In genomic region chr7:138549082-138549481, GRCh38 we compare ENCODE assay signal across 19 cellular contexts.
DNase-seq lines count a peak whose midpoint lies in the region; ATAC-seq and TF ChIP-seq lines count a peak whose summit lies in the region.
"Had no signal": no experiment of that assay in that cellular context is flagged by ENCODE, and none has a peak within 500 bp of the region (broad histone marks: within the 10 kb centered on the region; RNA-seq: fewer than 3 reads in every experiment).

No MANE protein-coding gene starts in this region.

- no peaks in the 10 kb centered on the region for H4K20me1 ChIP-seq in OCI-LY3 (ENCODE audit: insufficient read depth, low read length)
- H4K20me1 ChIP-seq: BLaER1 had no signal

- no peak overlapping the region for H2BK15ac ChIP-seq in mesenchymal stem cell (ENCODE audit: low read depth, poor library complexity, severe bottlenecking)

- CTCF ChIA-PET in MCF 10A (lab: Yijun Ruan, JAX): interaction anchor here (0.6 kb wide), 2 partner anchors 106 to 387 kb away, joined by 3 to 5 read pairs; no protein-coding TSS in a partner anchor

- H3K79me2 ChIP-seq in OCI-LY3 (ENCODE audit: low read length): no peaks in the 10 kb centered on the region

- H3K4me3 ChIP-seq in breast epithelium: no peak overlapping the region
- H3K4me3 ChIP-seq in OCI-LY3 (ENCODE audit: low read length): no peak overlapping the region
- H3K4me3 ChIP-seq in epithelial cell of proximal tubule (ENCODE audit: low read depth, low read length): no peak overlapping the region
- no peak overlapping the region for H3K4me3 ChIP-seq in mesenchymal stem cell (ENCODE audit: insufficient read depth in 1 of 2, low read depth in 1 of 2, low read length in 2 of 2)
- H3K4me3 ChIP-seq: BLaER1, GM23248 had no signal

- no peaks in the 10 kb centered on the region for H3K4me1 Mint-ChIP-seq in MCF 10A (ENCODE audit: insufficient read depth, unreplicated experiment)
- H3K4me1 Mint-ChIP-seq in stimulated activated memory B cell treated with anti-CD40 and anti-IgM and Interleukin-4, amounts not matched to agents 10 μg/mL and 1 μg/mL and 100 μg/mL, for 72 hours: no peaks in the 10 kb centered on the region

- H3K9ac ChIP-seq in OCI-LY3 (ENCODE audit: low read length): no peak overlapping the region
- H3K9ac ChIP-seq in mesenchymal stem cell (ENCODE audit: low read length): no peak overlapping the region
- H3K9ac ChIP-seq: BLaER1, GM23248, KMS-11 had no signal

- DNase-seq in MCF 10A (ENCODE audit: unreplicated experiment) (peak; percentile 6), breast epithelium (ENCODE audit: low spot score in 2 of 2) (no peak), epithelial cell of proximal tubule (ENCODE audit: low read depth) (peak; percentile 33), mesenchymal stem cell (peak; percentile 27), epidermal melanocyte (ENCODE audit: insufficient read length, low spot score) (no peak)
- DNase-seq: CD8-positive, alpha-beta T cell; DMS79; GM23248; MM.1S; NCI-H1092 treated with DMSO at 0.1 percent for 48 hours; NCI-H2227 treated with DMSO at 0.1 percent for 48 hours; NCI-H524 had no signal

- H3K27me3 Mint-ChIP-seq in MCF 10A (ENCODE audit: insufficient read depth, unreplicated experiment): no peaks in the 10 kb centered on the region
- no peaks in the 10 kb centered on the region for H3K27me3 Mint-ChIP-seq in stimulated activated memory B cell treated with anti-CD40 and anti-IgM and Interleukin-4, amounts not matched to agents 10 μg/mL and 1 μg/mL and 100 μg/mL, for 72 hours

- no peak overlapping the region for H4K8ac ChIP-seq in mesenchymal stem cell (ENCODE audit: low read length)

- H2AK5ac ChIP-seq in mesenchymal stem cell (ENCODE audit: low read length, severe bottlenecking): no peak overlapping the region

- H2AFZ ChIP-seq in OCI-LY3 (ENCODE audit: low read depth, low read length): no peak overlapping the region
- H2AFZ ChIP-seq in mesenchymal stem cell (ENCODE audit: low read depth, low read length): no peak overlapping the region
- H2AFZ ChIP-seq: GM23248 had no signal

- peak overlapping the region; percentile 48 for H3K4me2 ChIP-seq in OCI-LY3 (ENCODE audit: low read length)
- no peak overlapping the region for H3K4me2 ChIP-seq in mesenchymal stem cell (ENCODE audit: low read length, poor library complexity, severe bottlenecking)
- H3K4me2 ChIP-seq: BLaER1, KMS-11 had no signal

- POLR2A ChIA-PET in MCF 10A (lab: Yijun Ruan, JAX): interaction anchor here (0.6 to 0.7 kb wide), 2 partner anchors 310 to 377 kb away, joined by 3 read pairs; no protein-coding TSS in a partner anchor

- no peak for TF ChIP-seq POLR2A in breast epithelium (IDR thresholded peaks at IDR 0.05)

- no peak overlapping the region for H3K4ac ChIP-seq in mesenchymal stem cell (ENCODE audit: low read depth in 1 of 2, low read length in 2 of 2)

- H3K4me1 ChIP-seq in breast epithelium: no peaks in the 10 kb centered on the region
- H3K4me1 ChIP-seq in OCI-LY3 (ENCODE audit: low read length): peaks cover 16% of the 10 kb centered on the region
- H3K4me1 ChIP-seq in mesenchymal stem cell (ENCODE audit: control insufficient read depth, insufficient read depth, low read depth, low read length): no peaks in the 10 kb centered on the region
- H3K4me1 ChIP-seq: BLaER1 had no signal

- BruUV-seq in MCF 10A (replicated peaks; lab: Mats Ljungman, UMichigan): no TSS peak

- H4K91ac ChIP-seq in mesenchymal stem cell (ENCODE audit: low read length): no peak overlapping the region

- H3K27ac ChIP-seq in breast epithelium: no peak overlapping the region
- H3K27ac ChIP-seq in OCI-LY3 (ENCODE audit: low read length): no peak overlapping the region
- no peak overlapping the region for H3K27ac ChIP-seq in mesenchymal stem cell (ENCODE audit: low read length, poor library complexity, severe bottlenecking)
- H3K27ac ChIP-seq: 22Rv1, BLaER1, GM23248, KMS-11 had no signal

- H3K9me3 Mint-ChIP-seq in MCF 10A (ENCODE audit: unreplicated experiment): peaks cover 9% of the 10 kb centered on the region
- H3K9me3 Mint-ChIP-seq in stimulated activated memory B cell treated with anti-CD40 and anti-IgM and Interleukin-4, amounts not matched to agents 10 μg/mL and 1 μg/mL and 100 μg/mL, for 72 hours: peaks cover 25% of the 10 kb centered on the region

- H3K23ac ChIP-seq in mesenchymal stem cell (ENCODE audit: low read length in 2 of 2): no peak overlapping the region

- WGBS in mesenchymal stem cell: 100% methylated on average over 1 of the region's 1 CpG

- ATAC-seq in stimulated activated memory B cell treated with anti-CD40 and anti-IgM and Interleukin-4, amounts not matched to agents 10 μg/mL and 1 μg/mL and 100 μg/mL, for 72 hours: no peak
- ATAC-seq in GM21423 (IDR thresholded peaks at IDR 0.05; ENCODE audit: unreplicated experiment): no peak
- ATAC-seq: CD8-positive, alpha-beta T cell; Panc1 had no signal

- intact Hi-C loops in MCF 10A (cut with micrococcal nuclease) (no loop called here), breast epithelium (cut with DNase I; ENCODE audit: low total_unique reads) (no loop called here)

- H2BK5ac ChIP-seq in mesenchymal stem cell (ENCODE audit: low read depth, low read length, poor library complexity, severe bottlenecking): no peak overlapping the region

- H3K36me3 Mint-ChIP-seq in MCF 10A (ENCODE audit: insufficient read depth, unreplicated experiment): peaks cover 29% of the 10 kb centered on the region
- peaks cover 92% of the 10 kb centered on the region for H3K36me3 Mint-ChIP-seq in stimulated activated memory B cell treated with anti-CD40 and anti-IgM and Interleukin-4, amounts not matched to agents 10 μg/mL and 1 μg/mL and 100 μg/mL, for 72 hours

- no peak overlapping the region for H2BK12ac ChIP-seq in mesenchymal stem cell (ENCODE audit: low read length in 2 of 2)

- no peaks in the 10 kb centered on the region for H3K27me3 ChIP-seq in breast epithelium
- no peaks in the 10 kb centered on the region for H3K27me3 ChIP-seq in OCI-LY3 (ENCODE audit: low read depth, low read length)
- no peaks in the 10 kb centered on the region for H3K27me3 ChIP-seq in mesenchymal stem cell (ENCODE audit: control insufficient read depth in 1 of 2, insufficient read depth in 1 of 2, low read length in 2 of 2)
- H3K27me3 ChIP-seq: BLaER1 had no signal

- peaks cover 19% of the 10 kb centered on the region for H3K36me3 ChIP-seq in breast epithelium
- peaks cover 39% of the 10 kb centered on the region for H3K36me3 ChIP-seq in OCI-LY3 (replicated peaks; ENCODE audit: low read depth, low read length)
- H3K36me3 ChIP-seq in mesenchymal stem cell (ENCODE audit: control insufficient read depth in 1 of 2, insufficient read depth in 2 of 2, low read depth in 1 of 2, low read length in 2 of 2): peaks cover 16 to 43% of the 10 kb centered on the region in 2 experiments

- no peak overlapping the region for H3K4me3 Mint-ChIP-seq in MCF 10A (ENCODE audit: unreplicated experiment)
- no peak overlapping the region for H3K4me3 Mint-ChIP-seq in stimulated activated memory B cell treated with anti-CD40 and anti-IgM and Interleukin-4, amounts not matched to agents 10 μg/mL and 1 μg/mL and 100 μg/mL, for 72 hours
- H3K4me3 Mint-ChIP-seq: CD8-positive, alpha-beta T cell had no signal

- H3K27ac Mint-ChIP-seq in MCF 10A (ENCODE audit: low read depth, unreplicated experiment): no peak overlapping the region
- no peak overlapping the region for H3K27ac Mint-ChIP-seq in stimulated activated memory B cell treated with anti-CD40 and anti-IgM and Interleukin-4, amounts not matched to agents 10 μg/mL and 1 μg/mL and 100 μg/mL, for 72 hours
- H3K27ac Mint-ChIP-seq: CD8-positive, alpha-beta T cell had no signal

- H3K9me3 ChIP-seq in breast epithelium (peaks cover 0 to 4% of the 10 kb centered on the region in 2 donors), OCI-LY3 (ENCODE audit: insufficient read depth, low read length) (no peaks in the 10 kb centered on the region), mesenchymal stem cell (ENCODE audit: control insufficient read depth, low read length) (peaks cover 36% of the 10 kb centered on the region)

- no peak overlapping the region for H3K18ac ChIP-seq in mesenchymal stem cell (ENCODE audit: low read depth in 1 of 2, low read length in 2 of 2)

- H2BK120ac ChIP-seq in mesenchymal stem cell (ENCODE audit: low read depth, low read length): no peak overlapping the region

- no peak overlapping the region for H3K14ac ChIP-seq in mesenchymal stem cell (ENCODE audit: low read length in 2 of 2)

- H3K79me1 ChIP-seq in mesenchymal stem cell (replicated peaks; ENCODE audit: low read length, poor library complexity, severe bottlenecking): peaks cover 27% of the 10 kb centered on the region

- TF ChIP-seq CTCF in MCF 10A (IDR thresholded peaks at IDR 0.05; ENCODE audit: unreplicated experiment) (no peak), breast epithelium (IDR thresholded peaks at IDR 0.05) (no peak), OCI-LY3 (IDR thresholded peaks at IDR 0.05; ENCODE audit: low read depth, low read length) (no peak), epithelial cell of proximal tubule (conservative IDR thresholded peaks at IDR 0.05; ENCODE audit: low read depth, low read length) (no peak)

Comparison
In these comparisons a context has a peak if more than half of its experiments do, and no peak if none do; other contexts are left out.
1. DNase-seq: peak in MCF 10A (single experiment), epithelial cell of proximal tubule (single experiment) and mesenchymal stem cell (single experiment); none in breast epithelium (0 of 2) and epidermal melanocyte (single experiment).